ENCODE assay signal across 35 cellular contexts in genomic region chr14:67519406-67519805, GRCh38. TPM values are rescaled to one million over a fixed set of nuclear protein-coding genes. Genes with fewer than 3 reads are reported as not detected.
"Had no signal": no experiment of that assay in that cellular context is flagged by ENCODE, and none has a peak within 500 bp of the region (broad histone marks: within the 10 kb centered on the region; RNA-seq: fewer than 3 reads in every experiment).

No MANE protein-coding gene starts in this region.

- H3K27ac ChIP-seq: KMS-11 had no signal

- H3K4me2 ChIP-seq: KMS-11 had no signal

- DNase-seq: Karpas-422, Kasumi-1, MG63, MM.1S, MV-4-11, NCI-H1048, NCI-H1092, NCI-H1092 treated with DMSO at 0.1 percent for 48 hours, NCI-H1105, NCI-H1105 treated with DMSO at 0.1 percent for 48 hours, NCI-H1417, NCI-H1417 treated with DMSO at 0.1 percent for 48 hours, NCI-H1436, NCI-H1436 treated with DMSO at 0.1 percent for 48 hours, NCI-H146, NCI-H1694, NCI-H1694 treated with DMSO at 0.1 percent for 48 hours, NCI-H187, NCI-H187 treated with DMSO at 0.1 percent for 48 hours, NCI-H1930, NCI-H2029, NCI-H2029 treated with DMSO at 0.1 percent for 48 hours, NCI-H2081, NCI-H2081 treated with DMSO at 0.1 percent for 48 hours, NCI-H2107, NCI-H2171, NCI-H2171 treated with DMSO at 0.1 percent for 48 hours, NCI-H2227 treated with DMSO at 0.1 percent for 48 hours, NCI-H226, NCI-H345, NCI-H446, NCI-H446 treated with DMSO at 0.1 percent for 48 hours, NCI-H510A had no signal

- H3K4me3 ChIP-seq: MG63 had no signal

- H3K36me3 ChIP-seq: MG63 had no signal

- H3K27me3 ChIP-seq: MG63 had no signal

- H3K9me3 ChIP-seq: MG63 had no signal

RNA-seq across cellular contexts. Expression of gene TMEM229B, which starts 30.9 kb away (rescaled TPM):
- total RNA-seq: LHCN-M2 had no signal
